ENCODE assay signal across 14 cellular contexts in genomic region chr4:94488667-94489066, GRCh38. TPM values are rescaled to one million over a fixed set of nuclear protein-coding genes. Genes with fewer than 3 reads are reported as not detected.
DNase-seq lines count a peak whose midpoint lies in the region; ATAC-seq, FAIRE-seq and TF ChIP-seq lines count a peak whose summit lies in the region.
"Had no signal": no experiment of that assay in that cellular context is flagged by ENCODE, and none has a peak within 500 bp of the region (broad histone marks: within the 10 kb centered on the region; RNA-seq: fewer than 3 reads in every experiment).

No MANE protein-coding gene starts in this region.

- H3K23ac ChIP-seq in H1 (ENCODE audit: insufficient read length) = no peak overlapping the region

- H2BK120ac ChIP-seq in H1 (replicated peaks; ENCODE audit: low read depth, low read length) = no peak overlapping the region

- H3K36me3 ChIP-seq in PC-9 (ENCODE audit: low read depth) = no peaks in the 10 kb centered on the region; the same call in 1 of the 2 replicates
- H3K36me3 ChIP-seq in H1 (ENCODE audit: control insufficient read depth in 2 of 4, insufficient read depth in 4 of 4, low read length in 3 of 4) = no peaks in the 10 kb centered on the region
- H3K36me3 ChIP-seq in kidney epithelial cell (ENCODE audit: control insufficient read depth, insufficient read depth, low read length) = no peaks in the 10 kb centered on the region

- no peak overlapping the region for H3K18ac ChIP-seq in H1 (ENCODE audit: extremely low read depth, low read length)

- H3K23me2 ChIP-seq in H1 (ENCODE audit: low read depth, low read length) = no peaks in the 10 kb centered on the region

- H2AFZ ChIP-seq in PC-9 (no peak overlapping the region), H1 (ENCODE audit: low read length) (no peak overlapping the region)
- H2AFZ ChIP-seq: GM23338 had no signal

- no peak overlapping the region for H4K5ac ChIP-seq in H1 (ENCODE audit: insufficient read length, low read depth, low read length)

- POLR2A ChIA-PET in PC-9 (lab: Charles Lee; ENCODE audit: unreplicated experiment) (interaction anchor here (0.6 kb wide), 1 partner anchor 189 kb away, joined by 4 read pairs; no protein-coding TSS in a partner anchor), H1 (lab: Charles Lee; ENCODE audit: partially characterized antibody) (interaction anchor here (1.5 kb wide), 1 partner anchor 36 kb away, joined by 4 read pairs; the partner anchor contains the start of gene PDLIM5)

- no peak for TF ChIP-seq RAD21 in H1 (IDR thresholded peaks at IDR 0.05 in 1 of 2, conservative IDR thresholded peaks at IDR 0.05 in 1 of 2; ENCODE audit: low read depth in 2 of 2, low read length in 2 of 2)

- H3K27me3 ChIP-seq in PC-9 (ENCODE audit: insufficient read depth, low read depth) (no peaks in the 10 kb centered on the region), H1 (replicated peaks in 1 of 4; ENCODE audit: control insufficient read depth in 3 of 4, extremely low read depth in 1 of 4, insufficient read depth in 3 of 4, low read length in 3 of 4) (no peaks in the 10 kb centered on the region), kidney epithelial cell (ENCODE audit: control insufficient read depth, insufficient read depth, low read length) (no peaks in the 10 kb centered on the region)

- DNase-seq in Daoy (ENCODE audit: low read depth) = peak; percentile 39
- DNase-seq in PC-9 = peak; percentile 8 to 53
- no peak for DNase-seq in H1 (ENCODE audit: low read depth in 1 of 2, low spot score in 2 of 2)
- peak; percentile 43 for DNase-seq in kidney epithelial cell (ENCODE audit: low read depth)
- no peak for DNase-seq in SIG-M5 (lab: John Stamatoyannopoulos, UW)
- DNase-seq in NCI-H510A treated with DMSO at 0.1 percent for 48 hours (lab: John Stamatoyannopoulos, UW) = no peak
- DNase-seq: C1 segment of cervical spinal cord, KBM-7, naive B cell, NCI-H187 treated with DMSO at 0.1 percent for 48 hours had no signal

- H2BK15ac ChIP-seq in H1 (ENCODE audit: low read length) = no peak overlapping the region

- H3F3A ChIP-seq in PC-9 (ENCODE audit: insufficient read depth, low read depth) = peaks cover 5% of the 10 kb centered on the region

- H3K56ac ChIP-seq in H1 (replicated peaks; ENCODE audit: insufficient read length, low read depth, low read length) = no peak overlapping the region

- no peak for FAIRE-seq in H1 (lab: Jason Lieb, UNC)
- FAIRE-seq: endometrium had no signal

- H2BK20ac ChIP-seq in H1 (ENCODE audit: low read length) = no peak overlapping the region

- H2BK5ac ChIP-seq in H1 (ENCODE audit: low read depth, low read length) = no peak overlapping the region

- whole genome bisulfite sequencing in H1 (ENCODE audit: extremely low coverage in 1 of 2, insufficient coverage in 1 of 2, insufficient read length in 1 of 2, insufficient replicate concordance in 2 of 2, low coverage in 1 of 2, low lambda C conversion rate in 2 of 2, missing lambda C conversion rate in 1 of 2), 2 experiments = 92% methylated on average over 4 of the region's 4 CpGs; no CpG with 5 or more reads in 1 of the 2 experiments

- no peak overlapping the region for H3K27ac ChIP-seq in PC-9
- H3K27ac ChIP-seq in H1 (ENCODE audit: low read depth, low read length) = no peak overlapping the region

- H3K9ac ChIP-seq in H1 (replicated peaks in 1 of 4; ENCODE audit: extremely low read depth in 1 of 4, low read depth in 3 of 4, low read length in 3 of 4) = no peak overlapping the region

- no peak overlapping the region for H3K14ac ChIP-seq in H1 (ENCODE audit: insufficient read length)

- H4K91ac ChIP-seq in H1 (replicated peaks; ENCODE audit: insufficient read length, low read length) = no peak overlapping the region

- no peaks in the 10 kb centered on the region for H3K9me2 ChIP-seq in PC-9 (ENCODE audit: insufficient read depth)

- H4K20me1 ChIP-seq in PC-9 (ENCODE audit: insufficient read depth) (no peaks in the 10 kb centered on the region), H1 (replicated peaks in 1 of 2; ENCODE audit: control insufficient read depth in 1 of 2, insufficient read depth in 2 of 2, low read length in 2 of 2) (no peaks in the 10 kb centered on the region)

- H3K4me1 ChIP-seq in PC-9 (replicated peaks; ENCODE audit: insufficient read depth) (no peaks in the 10 kb centered on the region), H1 (replicated peaks in 1 of 4; ENCODE audit: control insufficient read depth in 3 of 4, insufficient read depth in 4 of 4, low read length in 3 of 4) (no peaks in the 10 kb centered on the region)

- H2BK12ac ChIP-seq in H1 (ENCODE audit: low read depth, low read length) = no peak overlapping the region

- peak overlapping the region; percentile 53 for H3K4ac ChIP-seq in H1 (replicated peaks; ENCODE audit: insufficient read length, low read depth, low read length)

- ATAC-seq in GM18502 (IDR thresholded peaks at IDR 0.05; ENCODE audit: poor library complexity, unreplicated experiment) (no peak), HG02852 (IDR thresholded peaks at IDR 0.05; ENCODE audit: unreplicated experiment) (no peak)
- ATAC-seq: GM23338 had no signal

- no peaks in the 10 kb centered on the region for H3K9me3 ChIP-seq in PC-9 (ENCODE audit: insufficient read depth, low read depth)
- H3K9me3 ChIP-seq in H1 (ENCODE audit: insufficient read depth in 2 of 2, low read depth in 1 of 2, low read length in 1 of 2) = no peaks in the 10 kb centered on the region

- no TSS peak for BruUV-seq in PC-9 (replicated peaks; lab: Mats Ljungman, UMichigan)

- no peak overlapping the region for H2AK5ac ChIP-seq in H1 (ENCODE audit: low read depth, low read length)

- no peak for TF ChIP-seq EP300 in H1 (IDR thresholded peaks at IDR 0.05; ENCODE audit: borderline replicate concordance in 1 of 2, low read depth in 2 of 2, low read length in 2 of 2)

- H3K79me1 ChIP-seq in H1 (ENCODE audit: low read depth, low read length) = no peaks in the 10 kb centered on the region

- H3K79me2 ChIP-seq in PC-9 (ENCODE audit: low read depth) (peaks cover 14% of the 10 kb centered on the region), H1 (ENCODE audit: control insufficient read depth in 1 of 2, insufficient read depth in 2 of 2, low read length in 2 of 2) (peaks cover 0 to 9% of the 10 kb centered on the region in 2 experiments; a peak in 2 of 4 replicates)

- CTCF ChIA-PET in PC-9 (lab: Charles Lee) = no interaction called here
- CTCF ChIA-PET in H1 (lab: Charles Lee; ENCODE audit: partially characterized antibody) = interaction anchor here (1.3 kb wide), 1 partner anchor 14 kb away, joined by 3 read pairs; no protein-coding TSS in a partner anchor

- no peak overlapping the region for H4K8ac ChIP-seq in H1 (ENCODE audit: extremely low read depth, insufficient read depth, low read length)

- H3K4me3 ChIP-seq in PC-9 (no peak overlapping the region), H1 (ENCODE audit: extremely low read depth in 1 of 4, insufficient read depth in 2 of 4, low read depth in 3 of 4, low read length in 4 of 4) (no peak overlapping the region), kidney epithelial cell (ENCODE audit: low read depth, low read length) (no peak overlapping the region)
- H3K4me3 ChIP-seq: GM23338 had no signal

- H3K4me2 ChIP-seq in PC-9 (no peak overlapping the region), H1 (ENCODE audit: insufficient read depth in 1 of 2, low read depth in 2 of 2, low read length in 2 of 2) (no peak overlapping the region)
- H3K4me2 ChIP-seq: GM23338 had no signal

- TF ChIP-seq CTCF in PC-9 (conservative IDR thresholded peaks at IDR 0.05) = no peak
- TF ChIP-seq CTCF in H1 (IDR thresholded peaks at IDR 0.05; ENCODE audit: control extremely low read depth in 1 of 3, insufficient read depth in 1 of 3, low read depth in 1 of 3, low read length in 3 of 3) = no peak
- TF ChIP-seq CTCF in kidney epithelial cell (IDR thresholded peaks at IDR 0.05; ENCODE audit: insufficient read depth, low read length, poor library complexity, severe bottlenecking) = no peak

- intact Hi-C loops in PC-9 (cut with micrococcal nuclease; ENCODE audit: unreplicated experiment) = no loop called here

- TF ChIP-seq POLR2A in H1 (IDR thresholded peaks at IDR 0.05; ENCODE audit: control extremely low read depth in 1 of 2, low read depth in 2 of 2, low read length in 2 of 2) = no peak

TF ChIP-seq in H1, 55 proteins besides CTCF, POLR2A, EP300 and RAD21:
- TF ChIP-seq KDM1A (IDR thresholded peaks at IDR 0.05; ENCODE audit: borderline replicate concordance, low read length) (no peak), TBP (IDR thresholded peaks at IDR 0.05; ENCODE audit: low read depth, low read length) (no peak), FOSL1 (IDR thresholded peaks at IDR 0.05; ENCODE audit: insufficient read depth, low read depth, low read length) (no peak)

RNA-seq across cellular contexts. Expression of gene PDLIM5, which starts 36.9 kb away (rescaled TPM):
- 23.3 and 28.9 TPM in 2 replicates for total RNA-seq in Daoy (2014; rRNA removed; shearing (Covaris generic))
- total RNA-seq in PC-9 (2021) (121 and 130 TPM in 2 replicates), kidney epithelial cell (75.3 and 87.1 TPM in 2 replicates)
- total RNA-seq in H1 (2021; fragmentation: NEBNext Ultra II Directional; extraction: Animal tissue kit (Norgen Biotek cat#: 25700)) = 58.9 and 62.1 TPM in 2 replicates
- 28.6 and 37.3 TPM in 2 replicates for polyA plus RNA-seq in H1 (2011; rRNA removed)
- polyA plus RNA-seq in H1 (2011; cell fraction: cytosol; rRNA removed) = 35.2 TPM
- 40.5 TPM for polyA plus RNA-seq in H1 (2011; cell fraction: nucleus; rRNA removed)
- polyA plus RNA-seq in H1 (2012, experiment 1 of 2) = 29.1 to 37.0 TPM (median 31.3 TPM) in 4 replicates
- 6.7 TPM for polyA plus RNA-seq in H1 (2012, experiment 2 of 2)
- polyA plus RNA-seq in H1 (2013, experiment 1 of 2) = 27.9 TPM
- 27.3 TPM for polyA plus RNA-seq in H1 (2013, experiment 2 of 2)
- 178 and 216 TPM in 2 replicates for polyA minus RNA-seq in H1 (2011; rRNA and poly(A)+ RNA removed)
- polyA minus RNA-seq in H1 (2011; cell fraction: cytosol; rRNA and poly(A)+ RNA removed) = 35.4 TPM
- 155 TPM for polyA minus RNA-seq in H1 (2011; cell fraction: nucleus; rRNA and poly(A)+ RNA removed)

Comparison
In these comparisons a context has a peak if more than half of its experiments do, and no peak if none do; other contexts are left out.
1. DNase-seq: peak in Daoy (single experiment), PC-9 (2 of 2) and kidney epithelial cell (single experiment); none in H1 (0 of 2), SIG-M5 (single experiment) and NCI-H510A treated with DMSO at 0.1 percent for 48 hours (single experiment).